Comparison of ENCODE assay signal across 7 cellular contexts in genomic region chr9:117187498-117187897, GRCh38.
"Had no signal": no experiment of that assay in that cellular context is flagged by ENCODE, and none has a peak within 500 bp of the region (broad histone marks: within the 10 kb centered on the region; RNA-seq: fewer than 3 reads in every experiment).

No MANE protein-coding gene starts in this region.

- H3K4me1 ChIP-seq: HAP-1 had no signal

- DNase-seq: H7, HFFc6 had no signal

- H3K9me3 Mint-ChIP-seq: GM23338 had no signal

- H3K27ac Mint-ChIP-seq: GM23338, HFFc6, IgD-negative memory B cell had no signal

- H3K4me3 ChIP-seq: GM23338, HAP-1 had no signal

- H3K4me3 Mint-ChIP-seq: GM23338, HFFc6 had no signal

- H3K36me3 Mint-ChIP-seq: IgD-negative memory B cell had no signal

- H3K9me3 ChIP-seq: HAP-1 had no signal

- H3K36me3 ChIP-seq: HAP-1 had no signal

- H3K27me3 Mint-ChIP-seq: IgD-negative memory B cell had no signal

- FAIRE-seq: H1, HepG2 had no signal

- H3K4me1 Mint-ChIP-seq: IgD-negative memory B cell had no signal
